ENCODE assay signal across 19 cellular contexts in the genomic region with DNA sequence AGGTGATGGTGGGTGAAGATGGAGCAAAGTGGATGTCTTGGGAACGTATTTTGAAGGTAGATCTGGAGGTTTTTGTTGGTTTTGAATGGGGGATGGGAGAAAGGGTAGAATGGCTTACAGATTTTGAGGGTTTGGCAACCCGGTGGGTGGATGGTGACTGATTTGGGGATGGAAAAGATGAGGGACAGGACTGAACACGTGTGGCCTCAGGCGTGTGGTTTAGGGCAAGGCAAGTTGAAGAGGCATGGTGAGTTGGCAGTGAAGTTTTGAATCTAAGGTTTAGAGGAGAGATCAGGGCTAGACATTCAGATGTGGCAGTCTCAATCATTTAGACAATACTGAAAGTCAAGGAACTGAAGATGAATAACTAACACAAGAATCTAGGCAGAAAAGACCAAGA. TPM values are rescaled to one million over a fixed set of nuclear protein-coding genes. Genes with fewer than 3 reads are reported as not detected.
DNase-seq lines count a peak whose midpoint lies in the region; ATAC-seq and TF ChIP-seq lines count a peak whose summit lies in the region.
"Had no signal": no experiment of that assay in that cellular context is flagged by ENCODE, and none has a peak within 500 bp of the region (broad histone marks: within the 10 kb centered on the region; RNA-seq: fewer than 3 reads in every experiment).

No MANE protein-coding gene starts in this region.

- no peaks in the 10 kb centered on the region for H3K9me3 Mint-ChIP-seq in activated T-cell treated with anti-CD3 and anti-CD28 coated beads, Interleukin-2, amount 50 U/mL, for 24 hours
- H3K9me3 Mint-ChIP-seq: IgD-negative memory B cell had no signal

- H3K4me1 ChIP-seq in effector memory CD4-positive, alpha-beta T cell (ENCODE audit: control insufficient read depth, insufficient read depth, low read length, poor library complexity, severe bottlenecking): peaks cover 7% of the 10 kb centered on the region
- H3K4me1 ChIP-seq: parathyroid adenoma had no signal

- no peaks in the 10 kb centered on the region for H3K9me3 ChIP-seq in effector memory CD4-positive, alpha-beta T cell (ENCODE audit: control insufficient read depth, low read length)

- no peaks in the 10 kb centered on the region for H3K36me3 Mint-ChIP-seq in activated T-cell treated with anti-CD3 and anti-CD28 coated beads, Interleukin-2, amount 50 U/mL, for 24 hours (ENCODE audit: low read depth)
- H3K36me3 Mint-ChIP-seq: IgD-negative memory B cell had no signal

- H3K4me1 Mint-ChIP-seq in activated T-cell treated with anti-CD3 and anti-CD28 coated beads, Interleukin-2, amount 50 U/mL, for 24 hours (ENCODE audit: low read depth): peaks cover 25% of the 10 kb centered on the region

- H3K27ac Mint-ChIP-seq in activated T-cell treated with anti-CD3 and anti-CD28 coated beads, Interleukin-2, amount 50 U/mL, for 24 hours: peak overlapping the region; percentile 84

- no peaks in the 10 kb centered on the region for H3K27me3 ChIP-seq in effector memory CD4-positive, alpha-beta T cell (replicated peaks; ENCODE audit: control insufficient read depth, insufficient read depth, low read length, poor library complexity, severe bottlenecking)

- H3K36me3 ChIP-seq in effector memory CD4-positive, alpha-beta T cell (ENCODE audit: control insufficient read depth, insufficient read depth, low read length): no peaks in the 10 kb centered on the region

- intact Hi-C loops in Right ventricle myocardium inferior (cut with DNase I): loop anchor here (5.0 kb wide), 1 partner anchor 152 kb away; a partner anchor contains a TSS

- ATAC-seq in Right ventricle myocardium inferior: no peak
- ATAC-seq: left ventricle myocardium superior had no signal

- H3K4me3 ChIP-seq in epithelial cell of esophagus (ENCODE audit: low read length): no peak overlapping the region
- no peak overlapping the region for H3K4me3 ChIP-seq in effector memory CD4-positive, alpha-beta T cell (ENCODE audit: insufficient read depth, low read depth, low read length, poor library complexity, severe bottlenecking)
- H3K4me3 ChIP-seq: skin epidermis had no signal

- H3K4me3 Mint-ChIP-seq in activated T-cell treated with anti-CD3 and anti-CD28 coated beads, Interleukin-2, amount 50 U/mL, for 24 hours: peak overlapping the region; percentile 13

- H3K27ac ChIP-seq in effector memory CD4-positive, alpha-beta T cell (ENCODE audit: insufficient read depth, low read length, poor library complexity, severe bottlenecking): no peak overlapping the region
- H3K27ac ChIP-seq: parathyroid adenoma, skin epidermis had no signal

- no peaks in the 10 kb centered on the region for H3K27me3 Mint-ChIP-seq in activated T-cell treated with anti-CD3 and anti-CD28 coated beads, Interleukin-2, amount 50 U/mL, for 24 hours
- H3K27me3 Mint-ChIP-seq: IgD-negative memory B cell had no signal

- no peak for TF ChIP-seq CTCF in epithelial cell of esophagus (IDR thresholded peaks at IDR 0.05; ENCODE audit: insufficient read depth, low read depth, low read length, missing control alignments)

- peak in 2 of 3 experiments; percentile 52 to 58 for DNase-seq in activated CD8-positive, alpha-beta memory T cell treated with anti-CD3 and anti-CD28 coated beads for 48 hours (ENCODE audit: low read depth in 2 of 3, low spot score in 2 of 3)
- no peak for DNase-seq in activated CD8-positive, alpha-beta memory T cell treated with anti-CD3 and anti-CD28 coated beads, Interleukin-2, amount 50 U/mL, for 4 hours
- peak; percentile 67 for DNase-seq in activated T-cell treated with anti-CD3 and anti-CD28 coated beads, Interleukin-2, amount 50 U/mL, for 24 hours
- DNase-seq in epithelial cell of esophagus (ENCODE audit: low read depth): peak; percentile 67
- peak; percentile 84 for DNase-seq in stimulated activated CD8-positive, alpha-beta memory T cell treated with anti-CD3 and anti-CD28 coated beads, Interleukin-4, amount 100 ng/mL, for 48 hours
- DNase-seq in effector memory CD4-positive, alpha-beta T cell: no peak
- no peak for DNase-seq in NCI-H1694 (lab: John Stamatoyannopoulos, UW)
- DNase-seq in Right ventricle myocardium inferior (ENCODE audit: missing footprints): no peak
- DNase-seq: ACHN; central memory CD4-positive, alpha-beta T cell; foreskin fibroblast; left ventricle myocardium superior; NCI-H2171; NCI-H82; SW 1271 had no signal

RNA-seq across cellular contexts. Expression of a gene that starts 5.0 kb away (rescaled TPM):
- total RNA-seq in Right ventricle myocardium inferior: 35.2 TPM

RNA-seq across cellular contexts. Expression of a gene that starts 10.8 kb away (rescaled TPM):
- 29.3 TPM for total RNA-seq in Right ventricle myocardium inferior

RNA-seq across cellular contexts. Expression of a gene that starts 27.4 kb away (rescaled TPM):
- total RNA-seq in Right ventricle myocardium inferior: 5.1 TPM

RNA-seq across cellular contexts. Expression of a gene that starts 37.7 kb away (rescaled TPM):
- total RNA-seq in Right ventricle myocardium inferior: 4.2 TPM
- total RNA-seq: myocyte had no signal

RNA-seq across cellular contexts. Expression of a gene that starts 39.6 kb away (rescaled TPM):
- 5.3 TPM for total RNA-seq in Right ventricle myocardium inferior

Comparison
In these comparisons a context has a peak if more than half of its experiments do, and no peak if none do; other contexts are left out.
1. DNase-seq: peak in activated CD8-positive, alpha-beta memory T cell treated with anti-CD3 and anti-CD28 coated beads for 48 hours (2 of 3), activated T-cell treated with anti-CD3 and anti-CD28 coated beads, Interleukin-2, amount 50 U/mL, for 24 hours (single experiment), epithelial cell of esophagus (single experiment) and stimulated activated CD8-positive, alpha-beta memory T cell treated with anti-CD3 and anti-CD28 coated beads, Interleukin-4, amount 100 ng/mL, for 48 hours (single experiment); none in activated CD8-positive, alpha-beta memory T cell treated with anti-CD3 and anti-CD28 coated beads, Interleukin-2, amount 50 U/mL, for 4 hours (single experiment), effector memory CD4-positive, alpha-beta T cell (0 of 3), NCI-H1694 (single experiment) and Right ventricle myocardium inferior (single experiment).